16 cellular contexts compared by ENCODE assay signal in the genomic region with DNA sequence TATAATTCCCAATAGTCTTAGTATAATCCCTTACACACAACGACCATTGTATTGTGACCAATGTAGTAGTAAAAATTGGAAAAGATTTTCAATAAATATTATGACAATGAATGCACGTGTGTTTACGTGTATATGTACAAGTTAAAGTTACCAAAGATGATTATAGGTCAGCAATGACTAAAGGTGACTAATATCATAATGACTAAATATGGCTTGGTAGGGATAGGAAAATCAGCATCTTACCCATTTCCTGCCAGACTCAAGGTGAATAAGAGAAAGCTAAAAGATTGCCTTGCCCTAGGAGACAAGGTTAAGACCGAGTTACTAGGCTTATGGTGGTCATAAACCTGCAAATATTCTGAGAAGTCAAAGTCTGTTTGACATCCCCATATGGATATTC. TPM values are rescaled to one million over a fixed set of nuclear protein-coding genes. Genes with fewer than 3 reads are reported as not detected.
DNase-seq lines count a peak whose midpoint lies in the region; ATAC-seq and TF ChIP-seq lines count a peak whose summit lies in the region.
"Had no signal": no experiment of that assay in that cellular context is flagged by ENCODE, and none has a peak within 500 bp of the region (broad histone marks: within the 10 kb centered on the region; RNA-seq: fewer than 3 reads in every experiment).

No MANE protein-coding gene starts in this region.

- no peak overlapping the region for H2AFZ ChIP-seq in hepatocyte

- H3K27ac ChIP-seq in foreskin keratinocyte = no peak overlapping the region
- no peak overlapping the region for H3K27ac ChIP-seq in hepatocyte
- H3K27ac ChIP-seq: colonic mucosa, gastroesophageal sphincter, left lung, neutrophil had no signal

- H3K9me2 ChIP-seq in hepatocyte (replicated peaks; ENCODE audit: insufficient read depth) = no peaks in the 10 kb centered on the region

- no peak overlapping the region for H3K4me3 ChIP-seq in hepatocyte
- H3K4me3 ChIP-seq: colonic mucosa, gastroesophageal sphincter, left lung had no signal

- peak; percentile 76 for ATAC-seq in foreskin keratinocyte
- ATAC-seq: gastroesophageal sphincter, left lung had no signal

- no peaks in the 10 kb centered on the region for H3K9me3 ChIP-seq in hepatocyte (ENCODE audit: low read depth)
- H3K9me3 ChIP-seq: colonic mucosa, gastroesophageal sphincter, left lung, neutrophil had no signal

- H3K27ac Mint-ChIP-seq in activated CD4-positive, alpha-beta T cell treated with anti-CD3 and anti-CD28 coated beads, Interleukin-2, amount 10 ng/mL, durations not matched to agents 24 days and 14 days = peak overlapping the region; percentile 69
- H3K27ac Mint-ChIP-seq in activated T-helper 1 cell treated with anti-CD3 and anti-CD28 coated beads, Interleukin-12 subunit alpha, Interleukin-12 subunit beta, Interleukin-2, Interleukin-4 antibody, amounts not matched to agents 30 ng/mL and 10 ng/mL and 1 ng/mL, durations not matched to agents 14 hours and 24 hours and 36 hours = peak overlapping the region; percentile 41

- peaks cover 10% of the 10 kb centered on the region for H3K9me3 Mint-ChIP-seq in activated CD4-positive, alpha-beta T cell treated with anti-CD3 and anti-CD28 coated beads, Interleukin-2, amount 10 ng/mL, durations not matched to agents 24 days and 14 days
- H3K9me3 Mint-ChIP-seq in activated T-helper 1 cell treated with anti-CD3 and anti-CD28 coated beads, Interleukin-12 subunit alpha, Interleukin-12 subunit beta, Interleukin-2, Interleukin-4 antibody, amounts not matched to agents 30 ng/mL and 10 ng/mL and 1 ng/mL, durations not matched to agents 14 hours and 24 hours and 36 hours = no peaks in the 10 kb centered on the region

- intact Hi-C loops in activated CD4-positive, alpha-beta T cell treated with anti-CD3 and anti-CD28 coated beads, Interleukin-2, amount 10 ng/mL, durations not matched to agents 24 days and 14 days (cut with micrococcal nuclease) = loop anchor here (1.0 to 5.0 kb wide), 2 partner anchors 36 to 49 kb away; a partner anchor contains a TSS
- intact Hi-C loops in activated T-helper 1 cell treated with anti-CD3 and anti-CD28 coated beads, Interleukin-12 subunit alpha, Interleukin-12 subunit beta, Interleukin-2, Interleukin-4 antibody, amounts not matched to agents 30 ng/mL and 10 ng/mL and 1 ng/mL, durations not matched to agents 14 hours and 24 hours and 36 hours (cut with micrococcal nuclease) = loop anchor here (1.0 kb wide), 3 partner anchors 35 to 81 kb away; a partner anchor contains a TSS

- H3K4me1 Mint-ChIP-seq in activated CD4-positive, alpha-beta T cell treated with anti-CD3 and anti-CD28 coated beads, Interleukin-2, amount 10 ng/mL, durations not matched to agents 24 days and 14 days = peaks cover 24% of the 10 kb centered on the region
- H3K4me1 Mint-ChIP-seq in activated T-helper 1 cell treated with anti-CD3 and anti-CD28 coated beads, Interleukin-12 subunit alpha, Interleukin-12 subunit beta, Interleukin-2, Interleukin-4 antibody, amounts not matched to agents 30 ng/mL and 10 ng/mL and 1 ng/mL, durations not matched to agents 14 hours and 24 hours and 36 hours (ENCODE audit: low read depth) = peaks cover 34% of the 10 kb centered on the region

- H3K36me3 Mint-ChIP-seq in activated CD4-positive, alpha-beta T cell treated with anti-CD3 and anti-CD28 coated beads, Interleukin-2, amount 10 ng/mL, durations not matched to agents 24 days and 14 days (ENCODE audit: low read depth) = peaks cover 17% of the 10 kb centered on the region
- peaks cover 26% of the 10 kb centered on the region for H3K36me3 Mint-ChIP-seq in activated T-helper 1 cell treated with anti-CD3 and anti-CD28 coated beads, Interleukin-12 subunit alpha, Interleukin-12 subunit beta, Interleukin-2, Interleukin-4 antibody, amounts not matched to agents 30 ng/mL and 10 ng/mL and 1 ng/mL, durations not matched to agents 14 hours and 24 hours and 36 hours (ENCODE audit: low read depth)

- H3K27me3 Mint-ChIP-seq in activated CD4-positive, alpha-beta T cell treated with anti-CD3 and anti-CD28 coated beads, Interleukin-2, amount 10 ng/mL, durations not matched to agents 24 days and 14 days = no peaks in the 10 kb centered on the region
- no peaks in the 10 kb centered on the region for H3K27me3 Mint-ChIP-seq in activated T-helper 1 cell treated with anti-CD3 and anti-CD28 coated beads, Interleukin-12 subunit alpha, Interleukin-12 subunit beta, Interleukin-2, Interleukin-4 antibody, amounts not matched to agents 30 ng/mL and 10 ng/mL and 1 ng/mL, durations not matched to agents 14 hours and 24 hours and 36 hours (ENCODE audit: insufficient read depth)

- H4K20me1 ChIP-seq in hepatocyte (ENCODE audit: insufficient read depth, poor library complexity, severe bottlenecking) = no peaks in the 10 kb centered on the region

- H3K4me2 ChIP-seq in hepatocyte = no peak overlapping the region

- no peaks in the 10 kb centered on the region for H3K36me3 ChIP-seq in hepatocyte (replicated peaks; ENCODE audit: insufficient read depth, low read depth)
- H3K36me3 ChIP-seq: colonic mucosa, left lung, neutrophil had no signal

- H3K79me2 ChIP-seq in hepatocyte = peaks cover 40% of the 10 kb centered on the region

- H3K27me3 ChIP-seq in foreskin keratinocyte (no peaks in the 10 kb centered on the region), hepatocyte (no peaks in the 10 kb centered on the region)
- H3K27me3 ChIP-seq: colonic mucosa, gastroesophageal sphincter, left lung, neutrophil had no signal

- H3K4me1 ChIP-seq in foreskin keratinocyte (peaks cover 4% of the 10 kb centered on the region), hepatocyte (ENCODE audit: insufficient read depth) (no peaks in the 10 kb centered on the region)
- H3K4me1 ChIP-seq: colonic mucosa had no signal

- DNase-seq in activated CD4-positive, alpha-beta T cell treated with anti-CD3 and anti-CD28 coated beads, Interleukin-2, amount 10 ng/mL, durations not matched to agents 24 days and 14 days = no peak
- no peak for DNase-seq in activated CD4-positive, alpha-beta T cell treated with anti-CD3 and anti-CD28 coated beads, Interleukin-2, amount 50 U/mL, for 48 hours
- DNase-seq in HCEC 1CT = peak; percentile 83
- no peak for DNase-seq in activated T-helper 1 cell treated with anti-CD3 and anti-CD28 coated beads, Interleukin-12 subunit alpha, Interleukin-12 subunit beta, Interleukin-2, Interleukin-4 antibody, amounts not matched to agents 30 ng/mL and 10 ng/mL and 1 ng/mL, durations not matched to agents 14 hours and 24 hours and 36 hours (ENCODE audit: low spot score)
- peak; percentile 49 to 74 for DNase-seq in foreskin keratinocyte
- no peak for DNase-seq in hepatocyte (ENCODE audit: low spot score)
- DNase-seq in GM19238 (ENCODE audit: insufficient read length, low spot score) = no peak
- no peak for DNase-seq in SHP77 (lab: John Stamatoyannopoulos, UW)
- DNase-seq: activated effector memory CD4-positive, alpha-beta T cell treated with anti-CD3 and anti-CD28 coated beads, Interleukin-2, amount 50 U/mL, for 16 hours; C1 segment of cervical spinal cord; colonic mucosa; left lung; NCI-H146; stimulated activated CD4-positive, alpha-beta T cell treated with anti-CD3 and anti-CD28 coated beads, Interleukin-12 subunit alpha, Interleukin-12 subunit beta, amount 100 ng/mL, for 4 hours had no signal

- WGBS in hepatocyte (ENCODE audit: low lambda C conversion rate, missing lambda C conversion rate) = 96% methylated on average over 4 of the region's 4 CpGs

- TF ChIP-seq CTCF in foreskin keratinocyte (conservative IDR thresholded peaks at IDR 0.05) = no peak
- TF ChIP-seq CTCF in hepatocyte (IDR thresholded peaks at IDR 0.05; ENCODE audit: poor library complexity) = no peak

- H3K4me3 Mint-ChIP-seq in activated CD4-positive, alpha-beta T cell treated with anti-CD3 and anti-CD28 coated beads, Interleukin-2, amount 10 ng/mL, durations not matched to agents 24 days and 14 days = peak overlapping the region; percentile 4
- H3K4me3 Mint-ChIP-seq in activated T-helper 1 cell treated with anti-CD3 and anti-CD28 coated beads, Interleukin-12 subunit alpha, Interleukin-12 subunit beta, Interleukin-2, Interleukin-4 antibody, amounts not matched to agents 30 ng/mL and 10 ng/mL and 1 ng/mL, durations not matched to agents 14 hours and 24 hours and 36 hours = no peak overlapping the region

RNA-seq across cellular contexts. Expression of a gene that starts 34.4 kb away (rescaled TPM):
- 26.6 and 33.4 TPM in 2 replicates for total RNA-seq in activated CD4-positive, alpha-beta T cell treated with anti-CD3 and anti-CD28 coated beads, Interleukin-2, amount 10 ng/mL, durations not matched to agents 24 days and 14 days
- 29.7 and 35.3 TPM in 2 replicates for total RNA-seq in activated T-helper 1 cell treated with anti-CD3 and anti-CD28 coated beads, Interleukin-12 subunit alpha, Interleukin-12 subunit beta, Interleukin-2, Interleukin-4 antibody, amounts not matched to agents 30 ng/mL and 10 ng/mL and 1 ng/mL, durations not matched to agents 14 hours and 24 hours and 36 hours
- total RNA-seq in foreskin keratinocyte (31.2 and 31.8 TPM in 2 replicates), hepatocyte (80.6 and 87.3 TPM in 2 replicates)
- polyA plus RNA-seq in foreskin keratinocyte (4.6 and 6.0 TPM in 2 replicates), hepatocyte (20.7 and 22.2 TPM in 2 replicates)

Comparison
In these comparisons a context has a peak if more than half of its experiments do, and no peak if none do; other contexts are left out.
1. DNase-seq: peak in HCEC 1CT (single experiment) and foreskin keratinocyte (2 of 2); none in activated CD4-positive, alpha-beta T cell treated with anti-CD3 and anti-CD28 coated beads, Interleukin-2, amount 10 ng/mL, durations not matched to agents 24 days and 14 days (single experiment), activated CD4-positive, alpha-beta T cell treated with anti-CD3 and anti-CD28 coated beads, Interleukin-2, amount 50 U/mL, for 48 hours (0 of 2), activated T-helper 1 cell treated with anti-CD3 and anti-CD28 coated beads, Interleukin-12 subunit alpha, Interleukin-12 subunit beta, Interleukin-2, Interleukin-4 antibody, amounts not matched to agents 30 ng/mL and 10 ng/mL and 1 ng/mL, durations not matched to agents 14 hours and 24 hours and 36 hours (single experiment), hepatocyte (single experiment), GM19238 (single experiment) and SHP77 (0 of 2).